13 cellular contexts compared by ENCODE assay signal in the genomic region with DNA sequence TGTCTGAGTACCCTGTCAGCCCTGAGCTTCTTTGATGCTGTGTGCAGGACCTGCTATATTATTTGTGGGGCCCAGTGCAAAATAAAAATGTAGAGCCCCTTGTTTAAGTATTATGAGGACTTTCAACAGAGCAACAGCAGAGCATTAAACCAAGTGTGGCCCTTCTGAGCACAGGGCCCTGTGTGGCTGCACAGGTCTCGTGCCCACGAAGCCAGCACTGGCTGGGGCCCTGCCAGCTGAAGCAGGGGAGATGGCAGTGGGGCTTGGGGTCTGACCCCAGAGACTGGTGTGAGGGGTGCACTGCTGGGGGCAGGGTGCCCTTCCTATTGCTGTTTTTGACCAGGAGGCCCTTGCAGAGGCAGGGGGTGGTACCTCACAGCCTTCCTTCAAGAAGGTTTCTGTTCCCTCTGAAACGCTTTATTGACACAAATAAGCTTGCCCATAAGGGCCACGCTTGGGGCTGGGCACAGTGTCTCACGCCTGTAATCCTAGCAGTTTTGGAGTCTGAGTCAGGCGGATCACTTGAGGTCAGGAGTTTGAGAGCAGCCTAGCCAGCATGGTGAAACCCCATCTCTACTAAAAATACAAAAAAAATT. TPM values are rescaled to one million over a fixed set of nuclear protein-coding genes. Genes with fewer than 3 reads are reported as not detected.
DNase-seq lines count a peak whose midpoint lies in the region; ATAC-seq, FAIRE-seq and TF ChIP-seq lines count a peak whose summit lies in the region.
"Had no signal": no experiment of that assay in that cellular context is flagged by ENCODE, and none has a peak within 500 bp of the region (broad histone marks: within the 10 kb centered on the region; RNA-seq: fewer than 3 reads in every experiment).

No MANE protein-coding gene starts in this region.

- TF ChIP-seq CTCF in kidney (IDR thresholded peaks at IDR 0.05; ENCODE audit: borderline replicate concordance, extremely low read depth, insufficient read depth) (no peak), Caco-2 (IDR thresholded peaks at IDR 0.05; ENCODE audit: insufficient read depth in 1 of 2, low read depth in 1 of 2, low read length in 1 of 2, severe bottlenecking in 1 of 2, unreplicated experiment in 1 of 2) (no peak)

- no peak overlapping the region for H3K9ac ChIP-seq in kidney (ENCODE audit: low read length in 2 of 2)

- BruUV-seq in Caco-2 (replicated peaks; lab: Mats Ljungman, UMichigan) = no TSS peak

- H3K4me1 Mint-ChIP-seq in activated CD4-positive, alpha-beta T cell treated with anti-CD3 and anti-CD28 coated beads for 36 hours = peaks cover 76% of the 10 kb centered on the region
- H3K4me1 Mint-ChIP-seq in Caco-2 (ENCODE audit: low read depth, unreplicated experiment) = peaks cover 17% of the 10 kb centered on the region

- H3K9me3 Mint-ChIP-seq in activated CD4-positive, alpha-beta T cell treated with anti-CD3 and anti-CD28 coated beads for 36 hours (ENCODE audit: low read depth) = no peaks in the 10 kb centered on the region
- H3K9me3 Mint-ChIP-seq in Caco-2 (ENCODE audit: unreplicated experiment) = no peaks in the 10 kb centered on the region
- H3K9me3 Mint-ChIP-seq: T-helper 2 cell treated with Interferon-gamma antibody and Interleukin-4, amounts not matched to agents 5 μg/mL and 100 μg/mL, for 36 hours had no signal

- H3K4me1 ChIP-seq in kidney (ENCODE audit: control insufficient read depth in 1 of 2, insufficient read depth in 1 of 2, low read depth in 1 of 2, low read length in 2 of 2) (peaks cover 22 to 36% of the 10 kb centered on the region in 2 donors), Caco-2 (peaks cover 9% of the 10 kb centered on the region)

- H3K27me3 Mint-ChIP-seq in activated CD4-positive, alpha-beta T cell treated with anti-CD3 and anti-CD28 coated beads for 36 hours = no peaks in the 10 kb centered on the region
- no peaks in the 10 kb centered on the region for H3K27me3 Mint-ChIP-seq in Caco-2 (ENCODE audit: insufficient read depth, unreplicated experiment)

- DNase-seq in AG20443 (ENCODE audit: low spot score) = peak; percentile 39
- DNase-seq in HCEC 1CT = peak; percentile 67
- DNase-seq in SIG-M5 (lab: John Stamatoyannopoulos, UW) = peak; percentile 47
- no peak for DNase-seq in kidney
- DNase-seq in activated CD4-positive, alpha-beta T cell treated with anti-CD3 and anti-CD28 coated beads for 36 hours = no peak
- DNase-seq in Caco-2 = no peak
- DNase-seq in activated T-cell treated with anti-CD3 and anti-CD28 coated beads, Interleukin-2, amount 50 U/mL, for 48 hours = no peak
- DNase-seq: activated gamma-delta T cell; effector CD4-positive, alpha-beta T cell had no signal

- H3K36me3 ChIP-seq in kidney (ENCODE audit: control insufficient read depth in 1 of 2, insufficient read depth in 2 of 2, low read length in 2 of 2) (no peaks in the 10 kb centered on the region), Caco-2 (ENCODE audit: control insufficient read depth, insufficient read depth, low read length) (no peaks in the 10 kb centered on the region)
- H3K36me3 ChIP-seq: HAP-1, vagina had no signal

- H3K4me3 Mint-ChIP-seq in activated CD4-positive, alpha-beta T cell treated with anti-CD3 and anti-CD28 coated beads for 36 hours = no peak overlapping the region
- H3K4me3 Mint-ChIP-seq in Caco-2 (ENCODE audit: unreplicated experiment) = no peak overlapping the region
- H3K4me3 Mint-ChIP-seq: T-helper 2 cell treated with Interferon-gamma antibody and Interleukin-4, amounts not matched to agents 5 μg/mL and 100 μg/mL, for 36 hours had no signal

- H3K9me3 ChIP-seq in kidney (ENCODE audit: control insufficient read depth in 1 of 2, low read length in 2 of 2) = no peaks in the 10 kb centered on the region
- H3K9me3 ChIP-seq in Caco-2 = no peaks in the 10 kb centered on the region
- H3K9me3 ChIP-seq: HAP-1, vagina had no signal

- no peak overlapping the region for H3K27ac Mint-ChIP-seq in activated CD4-positive, alpha-beta T cell treated with anti-CD3 and anti-CD28 coated beads for 36 hours
- no peak overlapping the region for H3K27ac Mint-ChIP-seq in Caco-2 (ENCODE audit: unreplicated experiment)
- H3K27ac Mint-ChIP-seq: T-helper 2 cell treated with Interferon-gamma antibody and Interleukin-4, amounts not matched to agents 5 μg/mL and 100 μg/mL, for 36 hours had no signal

- intact Hi-C loops in kidney (cut with DNase I) (no loop called here), Caco-2 (cut with micrococcal nuclease; ENCODE audit: unreplicated experiment) (no loop called here)
- intact Hi-C loops in activated CD4-positive, alpha-beta T cell treated with anti-CD3 and anti-CD28 coated beads for 36 hours (cut with DNase I, micrococcal nuclease) = no loop called here

- H3K4me3 ChIP-seq in kidney (ENCODE audit: low read length in 2 of 2) = no peak overlapping the region
- no peak overlapping the region for H3K4me3 ChIP-seq in Caco-2 (ENCODE audit: low read depth, low read length)
- H3K4me3 ChIP-seq: HAP-1, vagina had no signal

- POLR2A ChIA-PET in activated CD4-positive, alpha-beta T cell treated with anti-CD3 and anti-CD28 coated beads for 36 hours (lab: Charles Lee) = interaction anchor here (0.7 to 1.4 kb wide), 3 partner anchors 10 to 90 kb away, joined by 3 to 6 read pairs (median 5); no protein-coding TSS in a partner anchor
- POLR2A ChIA-PET in Caco-2 (lab: Charles Lee) = interaction anchor here (0.6 kb wide), 1 partner anchor 66 kb away, joined by 7 read pairs; no protein-coding TSS in a partner anchor

- peak overlapping the region; percentile 50 to 68 for H3K27ac ChIP-seq in kidney (ENCODE audit: low read depth in 2 of 2, low read length in 2 of 2)
- H3K27ac ChIP-seq: vagina had no signal

- CTCF ChIA-PET in activated CD4-positive, alpha-beta T cell treated with anti-CD3 and anti-CD28 coated beads for 36 hours (lab: Charles Lee) = interaction anchor here (0.6 to 13.4 kb wide), 7 partner anchors 9 to 358 kb away, joined by 3 to 229 read pairs (median 4); no protein-coding TSS in a partner anchor
- CTCF ChIA-PET in Caco-2 (lab: Charles Lee) = interaction anchor here (0.5 to 2.5 kb wide), 3 partner anchors 31 to 73 kb away, joined by 3 to 15 read pairs (median 4); a partner anchor contains a TSS

- peaks cover 8% of the 10 kb centered on the region for H3K36me3 Mint-ChIP-seq in activated CD4-positive, alpha-beta T cell treated with anti-CD3 and anti-CD28 coated beads for 36 hours (ENCODE audit: low read depth)
- H3K36me3 Mint-ChIP-seq in Caco-2 (ENCODE audit: insufficient read depth, unreplicated experiment) = peaks cover 1% of the 10 kb centered on the region

- H3K27me3 ChIP-seq in Caco-2 (replicated peaks; ENCODE audit: control insufficient read depth, insufficient read depth, low read length) = no peaks in the 10 kb centered on the region
- H3K27me3 ChIP-seq: vagina had no signal

- FAIRE-seq in kidney (lab: Jason Lieb, UNC) = no peak

- ATAC-seq in activated CD4-positive, alpha-beta T cell treated with anti-CD3 and anti-CD28 coated beads for 36 hours = no peak
- ATAC-seq in HG02571 (IDR thresholded peaks at IDR 0.05; ENCODE audit: unreplicated experiment) = no peak

RNA-seq across cellular contexts. Expression of a gene that starts 2.2 kb away (rescaled TPM):
- total RNA-seq in kidney (45.9 TPM), Caco-2 (2022) (0.52 and 1.3 TPM in 2 replicates)
- polyA plus RNA-seq in kidney (ENCODE audit: insufficient read depth, low read depth, low replicate concordance) = 16.4 TPM
- total RNA-seq in activated CD4-positive, alpha-beta T cell treated with anti-CD3 and anti-CD28 coated beads for 36 hours = 10 to 100 TPM; 53.3 to 64.5 TPM

RNA-seq across cellular contexts. Expression of a gene that starts 36.7 kb away (rescaled TPM):
- total RNA-seq in kidney (384 TPM), Caco-2 (2022) (112 and 113 TPM in 2 replicates)
- 145 TPM for polyA plus RNA-seq in kidney (ENCODE audit: insufficient read depth, low read depth, low replicate concordance)
- total RNA-seq in activated CD4-positive, alpha-beta T cell treated with anti-CD3 and anti-CD28 coated beads for 36 hours = 100 to 1,000 TPM; 184 to 218 TPM

RNA-seq across cellular contexts. Expression of a gene that starts 42.7 kb away (rescaled TPM):
- total RNA-seq in kidney (28.1 TPM), Caco-2 (2022) (29.3 and 31.1 TPM in 2 replicates)
- polyA plus RNA-seq in kidney (ENCODE audit: insufficient read depth, low read depth, low replicate concordance) = 29.0 TPM
- 10 to 100 TPM; 42.4 to 51.9 TPM for total RNA-seq in activated CD4-positive, alpha-beta T cell treated with anti-CD3 and anti-CD28 coated beads for 36 hours

Comparison
In these comparisons a context has a peak if more than half of its experiments do, and no peak if none do; other contexts are left out.
1. DNase-seq: peak in AG20443 (single experiment), HCEC 1CT (single experiment) and SIG-M5 (single experiment); none in kidney (single experiment), activated CD4-positive, alpha-beta T cell treated with anti-CD3 and anti-CD28 coated beads for 36 hours (single experiment), Caco-2 (0 of 2) and activated T-cell treated with anti-CD3 and anti-CD28 coated beads, Interleukin-2, amount 50 U/mL, for 48 hours (0 of 2).
2. RNA of a gene that starts 2.2 kb away (total RNA-seq): 53.3 to 64.5 TPM in activated CD4-positive, alpha-beta T cell treated with anti-CD3 and anti-CD28 coated beads for 36 hours and 45.9 TPM in kidney (single experiment); 0.52 to 1.3 TPM in Caco-2; every median in the first group is over 10 times any median in the second.